Comparison of ENCODE assay signal across 1 cellular context in the genomic region with DNA sequence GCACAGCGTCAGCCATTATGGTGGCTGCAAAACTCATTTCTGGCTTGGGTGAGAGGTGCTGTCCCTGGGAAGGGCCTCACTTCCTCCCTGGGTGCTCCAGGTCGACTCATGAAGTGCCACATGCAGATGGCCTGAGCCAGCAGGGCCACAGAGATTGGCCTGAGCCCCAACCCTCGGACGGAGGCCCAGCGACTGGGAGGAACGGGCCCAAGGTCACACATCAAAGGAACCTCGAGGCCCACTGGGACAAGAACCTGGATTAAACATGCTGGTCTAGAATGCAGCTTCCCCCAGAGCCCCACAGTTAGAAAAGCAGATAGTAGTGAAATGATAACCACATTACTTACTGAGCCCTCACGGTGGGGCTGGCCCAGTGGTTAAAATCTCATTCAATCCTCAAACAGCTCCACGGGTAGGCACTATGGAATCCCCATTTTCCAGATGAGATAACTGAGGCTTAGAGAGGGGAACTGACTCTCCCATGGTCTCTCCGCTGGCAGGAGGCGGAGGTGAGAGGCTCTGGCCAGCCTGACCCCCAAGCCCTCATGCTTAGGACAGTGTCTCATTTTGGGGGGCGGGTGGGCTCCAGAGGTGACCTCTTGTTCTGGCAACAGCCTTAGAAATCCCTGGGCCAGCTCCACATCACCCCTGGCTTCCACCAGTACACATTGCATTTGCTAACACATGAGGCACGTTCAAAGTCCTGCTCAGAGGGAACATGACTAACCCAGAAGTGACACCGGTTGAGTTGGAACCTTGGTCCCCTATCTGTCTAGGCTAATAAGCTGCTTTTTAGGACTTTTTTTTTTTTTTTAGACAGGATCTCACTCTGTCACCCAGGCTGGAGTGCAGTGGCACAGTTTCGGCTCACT.
TF ChIP-seq lines count a peak whose summit lies in the region.

No MANE protein-coding gene starts in this region.

TF ChIP-seq in HepG2, 621 proteins besides CTCF, POLR2A, EP300 and RAD21 (continued from another document and continues in another):
- TF ChIP-seq ZBTB40 (IDR thresholded peaks at IDR 0.05): no peak
- TF ChIP-seq ZBTB40 (CRISPR knock-in tag; IDR thresholded peaks at IDR 0.05): peak; percentile 60; the same call in 1 of the 2 replicates
- TF ChIP-seq DZIP1 (CRISPR knock-in tag; IDR thresholded peaks at IDR 0.05): peak; percentile 18; the same call in 1 of the 2 replicates
- 0 out of 4 replicates have a peak, but pooled peaks of 1 of the 2 experiments have one; percentile 1 for TF ChIP-seq MAFK (conservative IDR thresholded peaks at IDR 0.05 in 1 of 2, IDR thresholded peaks at IDR 0.05 in 1 of 2; ENCODE audit: low read length in 2 of 2)
- no peak for TF ChIP-seq SP2 (CRISPR knock-in tag; IDR thresholded peaks at IDR 0.05)
- peak; percentile 62; the same call in 1 of the 2 replicates for TF ChIP-seq MNT (IDR thresholded peaks at IDR 0.05)
- TF ChIP-seq ZEB1 (IDR thresholded peaks at IDR 0.05; ENCODE audit: insufficient replicate concordance, low read depth): no peak
- TF ChIP-seq, protein P1, sequence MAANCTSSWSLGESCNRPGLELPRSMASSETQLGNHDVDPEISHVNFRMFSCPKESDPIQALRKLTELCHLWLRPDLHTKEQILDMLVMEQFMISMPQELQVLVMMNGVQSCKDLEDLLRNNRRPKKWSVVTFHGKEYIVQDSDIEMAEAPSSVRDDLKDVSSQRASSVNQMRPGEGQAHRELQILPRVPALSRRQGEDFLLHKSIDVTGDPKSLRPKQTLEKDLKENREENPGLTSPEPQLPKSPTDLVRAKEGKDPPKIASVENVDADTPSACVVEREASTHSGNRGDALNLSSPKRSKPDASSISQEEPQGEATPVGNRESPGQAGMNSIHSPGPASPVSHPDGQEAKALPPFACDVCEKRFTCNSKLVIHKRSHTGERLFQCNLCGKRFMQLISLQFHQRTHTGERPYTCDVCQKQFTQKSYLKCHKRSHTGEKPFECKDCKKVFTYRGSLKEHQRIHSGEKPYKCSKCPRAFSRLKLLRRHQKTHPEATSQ (CRISPR knock-in tag; IDR thresholded peaks at IDR 0.05; ENCODE audit: borderline replicate concordance): no peak
- TF ChIP-seq CENPX (CRISPR knock-in tag; IDR thresholded peaks at IDR 0.05): no peak
- peak; percentile 58; the same call in 1 of the 2 replicates for TF ChIP-seq AHDC1 (CRISPR knock-in tag; IDR thresholded peaks at IDR 0.05; ENCODE audit: borderline replicate concordance)
- TF ChIP-seq FOXK1 (CRISPR knock-in tag; IDR thresholded peaks at IDR 0.05; ENCODE audit: borderline replicate concordance, low read depth): no peak; the same call in 1 of the 2 replicates
- no peak for TF ChIP-seq MYNN (CRISPR knock-in tag; IDR thresholded peaks at IDR 0.05; ENCODE audit: low read depth)
- 0 out of 2 replicates have a peak, but pooled peaks have one; percentile 21 for TF ChIP-seq PHF20 (CRISPR knock-in tag; IDR thresholded peaks at IDR 0.05)
- peak; percentile 82; the same call in 1 of the 2 replicates for TF ChIP-seq ZNF44 (CRISPR knock-in tag; IDR thresholded peaks at IDR 0.05)
- TF ChIP-seq ZNF292 (CRISPR knock-in tag; IDR thresholded peaks at IDR 0.05; ENCODE audit: borderline replicate concordance, low read depth): peak; percentile 67; the same call in 1 of the 2 replicates
- TF ChIP-seq ZNF784 (CRISPR knock-in tag; IDR thresholded peaks at IDR 0.05; ENCODE audit: borderline replicate concordance): peak; percentile 43; the same call in 1 of the 2 replicates
- TF ChIP-seq ZNF207 (IDR thresholded peaks at IDR 0.05; ENCODE audit: borderline replicate concordance): no peak
- TF ChIP-seq ADNP (CRISPR knock-in tag; IDR thresholded peaks at IDR 0.05): peak; percentile 100
- TF ChIP-seq, protein P2, sequence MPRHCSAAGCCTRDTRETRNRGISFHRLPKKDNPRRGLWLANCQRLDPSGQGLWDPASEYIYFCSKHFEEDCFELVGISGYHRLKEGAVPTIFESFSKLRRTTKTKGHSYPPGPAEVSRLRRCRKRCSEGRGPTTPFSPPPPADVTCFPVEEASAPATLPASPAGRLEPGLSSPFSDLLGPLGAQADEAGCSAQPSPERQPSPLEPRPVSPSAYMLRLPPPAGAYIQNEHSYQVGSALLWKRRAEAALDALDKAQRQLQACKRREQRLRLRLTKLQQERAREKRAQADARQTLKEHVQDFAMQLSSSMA (CRISPR knock-in tag; IDR thresholded peaks at IDR 0.05): no peak
- no peak for TF ChIP-seq ZNF382 (CRISPR knock-in tag; IDR thresholded peaks at IDR 0.05; ENCODE audit: borderline replicate concordance)
- TF ChIP-seq ZNF616 (CRISPR knock-in tag; IDR thresholded peaks at IDR 0.05; ENCODE audit: low read depth): no peak; the same call in 1 of the 2 replicates
- TF ChIP-seq, protein P3, sequence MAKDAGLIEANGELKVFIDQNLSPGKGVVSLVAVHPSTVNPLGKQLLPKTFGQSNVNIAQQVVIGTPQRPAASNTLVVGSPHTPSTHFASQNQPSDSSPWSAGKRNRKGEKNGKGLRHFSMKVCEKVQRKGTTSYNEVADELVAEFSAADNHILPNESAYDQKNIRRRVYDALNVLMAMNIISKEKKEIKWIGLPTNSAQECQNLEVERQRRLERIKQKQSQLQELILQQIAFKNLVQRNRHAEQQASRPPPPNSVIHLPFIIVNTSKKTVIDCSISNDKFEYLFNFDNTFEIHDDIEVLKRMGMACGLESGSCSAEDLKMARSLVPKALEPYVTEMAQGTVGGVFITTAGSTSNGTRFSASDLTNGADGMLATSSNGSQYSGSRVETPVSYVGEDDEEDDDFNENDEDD (CRISPR knock-in tag; IDR thresholded peaks at IDR 0.05; ENCODE audit: borderline replicate concordance): 0 out of 2 replicates have a peak, but pooled peaks have one; percentile 30
